In genomic region chr2:43484323-43484930, GRCh38 we compare ENCODE assay signal across 8 cellular contexts.
DNase-seq lines count a peak whose midpoint lies in the region; ATAC-seq, FAIRE-seq and TF ChIP-seq lines count a peak whose summit lies in the region.

No MANE protein-coding gene starts in this region.

- no peak for ATAC-seq in HG03039 (IDR thresholded peaks at IDR 0.05; ENCODE audit: unreplicated experiment)

- H3K4me3 ChIP-seq in kidney (ENCODE audit: low read length in 2 of 2) = no peak overlapping the region
- H3K4me3 ChIP-seq in thyroid gland (replicated peaks in 1 of 3) = no peak overlapping the region

- no peak for FAIRE-seq in kidney (lab: Jason Lieb, UNC)

- H3K27ac Mint-ChIP-seq in CD14-positive monocyte = peak overlapping the region in 5 of 7 donors; percentile 45 to 80 (median 59)

- no peaks in the 10 kb centered on the region for H3K27me3 Mint-ChIP-seq in CD14-positive monocyte (ENCODE audit: low read depth in 3 of 3)

- H3K4me1 ChIP-seq in kidney (ENCODE audit: control insufficient read depth in 1 of 2, insufficient read depth in 1 of 2, low read depth in 1 of 2, low read length in 2 of 2) (peaks cover 8 to 18% of the 10 kb centered on the region in 2 donors), thyroid gland (peaks cover 23 to 57% of the 10 kb centered on the region in 2 donors)

- H3K4me3 Mint-ChIP-seq in CD14-positive monocyte = no peak overlapping the region

- H3K27me3 ChIP-seq in thyroid gland = no peaks in the 10 kb centered on the region

- H3K9me3 Mint-ChIP-seq in CD14-positive monocyte = no peaks in the 10 kb centered on the region

- H3K9me3 ChIP-seq in kidney (ENCODE audit: control insufficient read depth in 1 of 2, low read length in 2 of 2) (no peaks in the 10 kb centered on the region), thyroid gland (no peaks in the 10 kb centered on the region)

- DNase-seq in CD14-positive monocyte (ENCODE audit: low spot score) = no peak
- DNase-seq in HT-29 (ENCODE audit: low spot score) = peak; percentile 88
- DNase-seq in NCI-H82 (lab: John Stamatoyannopoulos, UW) = peak; percentile 89
- DNase-seq in brain pericyte (ENCODE audit: low read depth, low spot score) = peak; percentile 54
- DNase-seq in kidney = no peak
- DNase-seq in thyroid gland = no peak
- no peak for DNase-seq in UCSD-AML1 (lab: John Stamatoyannopoulos, UW; ENCODE audit: unreplicated experiment)

- H3K36me3 Mint-ChIP-seq in CD14-positive monocyte = peaks cover 7 to 18% of the 10 kb centered on the region in 2 donors

- peaks cover 49% of the 10 kb centered on the region for H3K4me1 Mint-ChIP-seq in CD14-positive monocyte

- no peaks in the 10 kb centered on the region for H3K36me3 ChIP-seq in kidney (ENCODE audit: control insufficient read depth in 1 of 2, insufficient read depth in 2 of 2, low read length in 2 of 2)
- no peaks in the 10 kb centered on the region for H3K36me3 ChIP-seq in thyroid gland

- H3K27ac ChIP-seq in kidney (ENCODE audit: low read depth in 2 of 2, low read length in 2 of 2) = no peak overlapping the region
- peak overlapping the region; percentile 8 to 75 (median 50) for H3K27ac ChIP-seq in thyroid gland

- intact Hi-C loops in CD14-positive monocyte (cut with micrococcal nuclease) (loop anchor here (5.0 to 10.0 kb wide), 6 partner anchors 180 to 537 kb away; partner anchors contain the start of gene ZFP36L2 (in 2 of the 2)), kidney (cut with DNase I) (loop anchor here (10.0 kb wide), 1 partner anchor 510 kb away; no protein-coding TSS in a partner anchor), thyroid gland (cut with DNase I) (loop anchor here (10.0 kb wide), 3 partner anchors 350 to 510 kb away; no protein-coding TSS in a partner anchor)

- no peak overlapping the region for H3K9ac ChIP-seq in kidney (ENCODE audit: low read length in 2 of 2)

- TF ChIP-seq CTCF in CD14-positive monocyte (IDR thresholded peaks at IDR 0.05) = peak; percentile 87
- TF ChIP-seq CTCF in kidney (IDR thresholded peaks at IDR 0.05; ENCODE audit: borderline replicate concordance, extremely low read depth, insufficient read depth) = peak; percentile 70
- TF ChIP-seq CTCF in thyroid gland (IDR thresholded peaks at IDR 0.05) = peak in 5 of 6 experiments; percentile 29 to 91 (median 59)

- no peak for TF ChIP-seq POLR2A in thyroid gland (IDR thresholded peaks at IDR 0.05)

Comparison
In these comparisons a context has a peak if more than half of its experiments do, and no peak if none do; other contexts are left out.
1. DNase-seq: peak in HT-29 (single experiment), NCI-H82 (single experiment) and brain pericyte (single experiment); none in CD14-positive monocyte (single experiment), kidney (single experiment), thyroid gland (0 of 2) and UCSD-AML1 (single experiment).
2. H3K27ac ChIP-seq: peak in thyroid gland (3 of 3); none in kidney (0 of 2).
3. Peak in every context shown above with its lines, with median percentiles within 50 percentile points of each other: CTCF ChIP-seq.